25 cellular contexts compared by ENCODE assay signal in the genomic region with DNA sequence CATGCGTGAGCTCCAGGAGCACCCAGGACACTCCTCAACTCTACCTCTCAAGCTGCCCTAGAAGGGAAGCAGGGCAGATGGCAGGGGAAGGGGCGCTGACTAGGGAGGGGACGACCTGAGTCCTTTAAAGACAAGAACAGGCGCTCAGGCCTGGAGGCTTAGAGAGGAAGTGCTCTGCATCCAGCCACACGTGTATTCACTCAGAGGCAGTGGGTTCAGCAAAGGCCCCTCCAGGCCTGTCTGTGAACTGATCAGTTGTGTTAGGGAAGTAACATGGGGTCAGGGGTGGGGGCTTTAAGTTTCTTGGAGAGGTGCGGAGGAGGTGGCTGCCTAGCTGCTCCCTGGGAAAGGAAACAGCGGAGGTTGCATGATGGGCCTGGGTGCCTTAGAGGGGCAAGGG. TPM values are rescaled to one million over a fixed set of nuclear protein-coding genes. Genes with fewer than 3 reads are reported as not detected.
A peak's percentile ranks its signal among the peaks of the same experiment; 100 is the strongest.
DNase-seq lines count a peak whose midpoint lies in the region; ATAC-seq and TF ChIP-seq lines count a peak whose summit lies in the region.
"Had no signal": no experiment of that assay in that cellular context is flagged by ENCODE, and none has a peak within 500 bp of the region (broad histone marks: within the 10 kb centered on the region; RNA-seq: fewer than 3 reads in every experiment).

No MANE protein-coding gene starts in this region.

- TF ChIP-seq CTCF in PC-9 (conservative IDR thresholded peaks at IDR 0.05), result no peak
- no peak for TF ChIP-seq CTCF in neural progenitor cell (IDR thresholded peaks at IDR 0.05)
- TF ChIP-seq CTCF in upper lobe of right lung (IDR thresholded peaks at IDR 0.05), result no peak

- no peak overlapping the region for H2AFZ ChIP-seq in PC-9
- H2AFZ ChIP-seq in neural progenitor cell (replicated peaks), result no peak overlapping the region

- H3K79me2 ChIP-seq in PC-9 (ENCODE audit: low read depth), result no peaks in the 10 kb centered on the region
- H3K79me2 ChIP-seq in neural progenitor cell (ENCODE audit: low read depth), result no peaks in the 10 kb centered on the region

- H3K27me3 ChIP-seq in PC-9 (ENCODE audit: insufficient read depth, low read depth) (no peaks in the 10 kb centered on the region), neural progenitor cell (peaks cover 80% of the 10 kb centered on the region), upper lobe of right lung (no peaks in the 10 kb centered on the region)
- H3K27me3 ChIP-seq: BLaER1 had no signal

- H3F3A ChIP-seq in PC-9 (ENCODE audit: insufficient read depth, low read depth), result peaks cover 50% of the 10 kb centered on the region
- H3F3A ChIP-seq in neural progenitor cell (ENCODE audit: low read depth), result no peaks in the 10 kb centered on the region

- intact Hi-C loops in PC-9 (cut with micrococcal nuclease; ENCODE audit: unreplicated experiment) (loop anchor here (1.0 to 2.0 kb wide), 2 partner anchors 15 to 37 kb away; a partner anchor contains a TSS), upper lobe of right lung (cut with DNase I) (no loop called here)

- POLR2A ChIA-PET in PC-9 (lab: Charles Lee; ENCODE audit: unreplicated experiment), result interaction anchor here (0.7 to 0.9 kb wide), 2 partner anchors 30 to 37 kb away, joined by 4 to 6 read pairs; a partner anchor contains a TSS
- POLR2A ChIA-PET in activated CD4-positive, alpha-beta T cell treated with anti-CD3 and anti-CD28 coated beads, Interleukin-2, amount 10 ng/mL, durations not matched to agents 7 days and 5 days (lab: Charles Lee), result no interaction called here

- H3K4me2 ChIP-seq in PC-9, result peak overlapping the region; percentile 76
- H3K4me2 ChIP-seq in neural progenitor cell, result no peak overlapping the region
- H3K4me2 ChIP-seq: BLaER1 had no signal

- H4K20me1 ChIP-seq in PC-9 (ENCODE audit: insufficient read depth), result no peaks in the 10 kb centered on the region
- H4K20me1 ChIP-seq in neural progenitor cell (ENCODE audit: low read depth), result no peaks in the 10 kb centered on the region
- H4K20me1 ChIP-seq: BLaER1 had no signal

- no peaks in the 10 kb centered on the region for H3K9me2 ChIP-seq in PC-9 (ENCODE audit: insufficient read depth)

- DNase-seq in PC-9 (no peak), ecto neural progenitor cell (ENCODE audit: low spot score) (peak; percentile 39), neural progenitor cell (ENCODE audit: low spot score) (no peak), upper lobe of right lung (no peak), GDM1 (lab: John Stamatoyannopoulos, UW) (no peak), AG08396 (ENCODE audit: low spot score) (no peak)
- no peak for DNase-seq in activated CD4-positive, alpha-beta T cell treated with anti-CD3 and anti-CD28 coated beads, Interleukin-2, amount 10 ng/mL, durations not matched to agents 7 days and 5 days
- DNase-seq: COR-L47, DMS79 treated with DMSO at 0.1 percent for 48 hours, HFFc6, MG63, NCI-H1048, NCI-H1417 treated with DMSO at 0.1 percent for 48 hours, NCI-H187, NCI-H2107, NCI-H446 treated with DMSO at 0.1 percent for 48 hours, NCI-H526 treated with DMSO at 0.1 percent for 48 hours had no signal

- peak overlapping the region; percentile 43 for H3K27ac Mint-ChIP-seq in neural progenitor cell
- H3K27ac Mint-ChIP-seq in activated CD4-positive, alpha-beta T cell treated with anti-CD3 and anti-CD28 coated beads, Interleukin-2, amount 10 ng/mL, durations not matched to agents 7 days and 5 days, result no peak overlapping the region
- H3K27ac Mint-ChIP-seq: CD4-positive, alpha-beta T cell; H9; HFFc6 had no signal

- no peak for ATAC-seq in upper lobe of right lung
- ATAC-seq in GM18907 (IDR thresholded peaks at IDR 0.05; ENCODE audit: unreplicated experiment), result no peak
- ATAC-seq: HepG2, K562, SK-N-SH treated with all-trans-retinoic acid at 6 μM for 48 hours had no signal

- H3K36me3 Mint-ChIP-seq in neural progenitor cell, result peaks cover 7% of the 10 kb centered on the region
- H3K36me3 Mint-ChIP-seq in activated CD4-positive, alpha-beta T cell treated with anti-CD3 and anti-CD28 coated beads, Interleukin-2, amount 10 ng/mL, durations not matched to agents 7 days and 5 days (ENCODE audit: low read depth), result no peaks in the 10 kb centered on the region

- H3K9me3 Mint-ChIP-seq in neural progenitor cell, result peaks cover 2% of the 10 kb centered on the region
- peaks cover 7% of the 10 kb centered on the region for H3K9me3 Mint-ChIP-seq in activated CD4-positive, alpha-beta T cell treated with anti-CD3 and anti-CD28 coated beads, Interleukin-2, amount 10 ng/mL, durations not matched to agents 7 days and 5 days
- H3K9me3 Mint-ChIP-seq: CD4-positive, alpha-beta T cell; HFFc6 had no signal

- peaks cover 34% of the 10 kb centered on the region for H3K4me1 Mint-ChIP-seq in neural progenitor cell
- no peaks in the 10 kb centered on the region for H3K4me1 Mint-ChIP-seq in activated CD4-positive, alpha-beta T cell treated with anti-CD3 and anti-CD28 coated beads, Interleukin-2, amount 10 ng/mL, durations not matched to agents 7 days and 5 days

- H3K9me3 ChIP-seq in PC-9 (ENCODE audit: insufficient read depth, low read depth) (no peaks in the 10 kb centered on the region), neural progenitor cell (ENCODE audit: low read depth) (no peaks in the 10 kb centered on the region), upper lobe of right lung (no peaks in the 10 kb centered on the region)
- H3K9me3 ChIP-seq: MG63 had no signal

- H3K27ac ChIP-seq in PC-9 (peak overlapping the region; percentile 79), neural progenitor cell (no peak overlapping the region), upper lobe of right lung (peak overlapping the region; percentile 58)
- H3K27ac ChIP-seq: BLaER1 had no signal

- H3K9ac ChIP-seq in neural progenitor cell, result no peak overlapping the region
- H3K9ac ChIP-seq: BLaER1 had no signal

- H3K4me1 ChIP-seq in PC-9 (replicated peaks; ENCODE audit: insufficient read depth), result peaks cover 45% of the 10 kb centered on the region
- no peaks in the 10 kb centered on the region for H3K4me1 ChIP-seq in neural progenitor cell
- peaks cover 6% of the 10 kb centered on the region for H3K4me1 ChIP-seq in upper lobe of right lung

- H3K27me3 Mint-ChIP-seq in neural progenitor cell (ENCODE audit: insufficient read depth, low read depth), result peaks cover 19% of the 10 kb centered on the region
- H3K27me3 Mint-ChIP-seq in activated CD4-positive, alpha-beta T cell treated with anti-CD3 and anti-CD28 coated beads, Interleukin-2, amount 10 ng/mL, durations not matched to agents 7 days and 5 days, result peaks cover 3% of the 10 kb centered on the region

- H3K4me3 ChIP-seq in PC-9 (peak overlapping the region; percentile 21; the same call in 1 of the 2 replicates), neural progenitor cell (no peak overlapping the region), upper lobe of right lung (no peak overlapping the region)
- H3K4me3 ChIP-seq: BLaER1, K562, MG63 had no signal

- CTCF ChIA-PET in PC-9 (lab: Charles Lee), result interaction anchor here (0.6 to 1.1 kb wide), 2 partner anchors 14 to 40 kb away, joined by 3 to 4 read pairs; no protein-coding TSS in a partner anchor
- CTCF ChIA-PET in activated CD4-positive, alpha-beta T cell treated with anti-CD3 and anti-CD28 coated beads, Interleukin-2, amount 10 ng/mL, durations not matched to agents 7 days and 5 days (lab: Charles Lee), result interaction anchor here (0.9 kb wide), 1 partner anchor 316 kb away, joined by 3 read pairs; no protein-coding TSS in a partner anchor

- H3K4me3 Mint-ChIP-seq in neural progenitor cell, result no peak overlapping the region
- H3K4me3 Mint-ChIP-seq in activated CD4-positive, alpha-beta T cell treated with anti-CD3 and anti-CD28 coated beads, Interleukin-2, amount 10 ng/mL, durations not matched to agents 7 days and 5 days, result no peak overlapping the region
- H3K4me3 Mint-ChIP-seq: CD4-positive, alpha-beta T cell; H9; HFFc6 had no signal

- BruUV-seq in PC-9 (replicated peaks; lab: Mats Ljungman, UMichigan), result no TSS peak

- no peaks in the 10 kb centered on the region for H3K36me3 ChIP-seq in PC-9 (ENCODE audit: low read depth)
- no peaks in the 10 kb centered on the region for H3K36me3 ChIP-seq in neural progenitor cell
- no peaks in the 10 kb centered on the region for H3K36me3 ChIP-seq in upper lobe of right lung
- H3K36me3 ChIP-seq: BLaER1, MG63 had no signal

RNA-seq across cellular contexts. Expression of a gene that starts 37.1 kb away (rescaled TPM):
- total RNA-seq in PC-9 (2021) (431 and 595 TPM in 2 replicates), neural progenitor cell (ENCODE audit: low replicate concordance) (95.1 and 147 TPM in 2 replicates), upper lobe of right lung (397 TPM)
- 100 to 1,000 TPM; 267 to 285 TPM for total RNA-seq in activated CD4-positive, alpha-beta T cell treated with anti-CD3 and anti-CD28 coated beads, Interleukin-2, amount 10 ng/mL, durations not matched to agents 7 days and 5 days

RNA-seq across cellular contexts. Expression of a gene that starts 38.6 kb away (rescaled TPM):
- total RNA-seq in PC-9 (2021) (0.24 and 0.53 TPM in 2 replicates), neural progenitor cell (ENCODE audit: low replicate concordance) (0.12 TPM in 1 of 2 replicates, not detected in the other), upper lobe of right lung (10.1 TPM)
- not detected for total RNA-seq in activated CD4-positive, alpha-beta T cell treated with anti-CD3 and anti-CD28 coated beads, Interleukin-2, amount 10 ng/mL, durations not matched to agents 7 days and 5 days
- total RNA-seq: HepG2, HFFc6, K562, LHCN-M2 had no signal

RNA-seq across cellular contexts. Expression of a gene that starts 57.7 kb away (rescaled TPM):
- total RNA-seq in PC-9 (2021), result 26.4 and 37.6 TPM in 2 replicates
- total RNA-seq in neural progenitor cell (ENCODE audit: low replicate concordance), result 11.8 and 19.7 TPM in 2 replicates
- 12.5 TPM for total RNA-seq in upper lobe of right lung
- 10 to 100 TPM; 14.4 to 24.4 TPM for total RNA-seq in activated CD4-positive, alpha-beta T cell treated with anti-CD3 and anti-CD28 coated beads, Interleukin-2, amount 10 ng/mL, durations not matched to agents 7 days and 5 days
